ENCODE assay signal across 28 cellular contexts in the genomic region with DNA sequence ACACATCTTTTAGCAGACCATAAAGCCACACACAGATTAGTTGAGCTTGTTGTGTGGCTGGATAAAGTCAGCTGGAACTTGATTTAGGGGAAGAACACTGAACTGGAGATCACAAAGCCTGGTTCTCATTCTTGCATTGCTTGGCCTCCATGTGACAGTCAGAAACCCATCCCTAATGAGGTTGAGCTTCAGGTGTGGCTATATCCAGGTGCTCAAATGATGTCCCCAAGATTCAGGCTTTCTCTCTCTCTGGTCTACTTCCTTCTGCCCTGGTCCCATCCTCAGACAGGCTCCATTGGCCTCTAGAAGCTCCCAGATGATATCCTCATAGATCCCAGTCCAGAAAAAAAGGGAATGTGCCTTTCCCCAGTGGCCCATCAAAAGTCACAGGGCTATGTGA. TPM values are rescaled to one million over a fixed set of nuclear protein-coding genes. Genes with fewer than 3 reads are reported as not detected.
DNase-seq lines count a peak whose midpoint lies in the region; ATAC-seq, FAIRE-seq and TF ChIP-seq lines count a peak whose summit lies in the region.
"Had no signal": no experiment of that assay in that cellular context is flagged by ENCODE, and none has a peak within 500 bp of the region (broad histone marks: within the 10 kb centered on the region; RNA-seq: fewer than 3 reads in every experiment).

No MANE protein-coding gene starts in this region.

- DNase-seq in cardiac septum (ENCODE audit: low spot score) = peak; percentile 9
- DNase-seq in left cardiac atrium = no peak
- DNase-seq in HepG2 (ENCODE audit: low spot score) = no peak
- DNase-seq in right lobe of liver = no peak
- peak; percentile 64 for DNase-seq in esophagus muscularis mucosa (ENCODE audit: extremely low spot score)
- DNase-seq in WTC11 (ENCODE audit: low spot score) = no peak
- no peak for DNase-seq in activated CD4-positive, alpha-beta T cell treated with anti-CD3 and anti-CD28 coated beads, Interleukin-2, amount 50 U/mL, for 1 hour
- DNase-seq: 8988T; ACHN; BE2C; C1 segment of cervical spinal cord; CD4-positive, alpha-beta memory T cell; CD4-positive, CD25-positive, alpha-beta regulatory T cell; CD8-positive, alpha-beta memory T cell; COR-L47; DMS 273 treated with DMSO at 0.1 percent for 48 hours; DMS153; DMS53; DMS79; DND-41; EL; GDM1 had no signal

- ATAC-seq in left cardiac atrium (no peak), HepG2 (no peak), right lobe of liver (no peak), WTC11 (no peak)
- ATAC-seq: GM12878 had no signal

- H3K36me3 Mint-ChIP-seq in WTC11 = no peaks in the 10 kb centered on the region
- H3K36me3 Mint-ChIP-seq: CD14-positive monocyte; CD4-positive, alpha-beta memory T cell; CD4-positive, CD25-positive, alpha-beta regulatory T cell; CD8-positive, alpha-beta memory T cell had no signal

- no TSS peak for BruUV-seq in HepG2 (replicated peaks; lab: Mats Ljungman, UMichigan)

- TF ChIP-seq EP300 in HepG2 (IDR thresholded peaks at IDR 0.05; ENCODE audit: low read depth in 2 of 2, low read length in 2 of 2) = no peak
- no peak for TF ChIP-seq EP300 in HepG2 (CRISPR knock-in tag; IDR thresholded peaks at IDR 0.05; ENCODE audit: borderline replicate concordance)
- TF ChIP-seq EP300 in esophagus muscularis mucosa (IDR thresholded peaks at IDR 0.05) = no peak

- H2AFZ ChIP-seq in HepG2 (ENCODE audit: low read length) = no peak overlapping the region

- TF ChIP-seq RAD21 in HepG2 (CRISPR knock-in tag; IDR thresholded peaks at IDR 0.05) = no peak

- no peaks in the 10 kb centered on the region for H4K20me1 ChIP-seq in HepG2 (ENCODE audit: insufficient read depth, low read length)
- H4K20me1 ChIP-seq: BLaER1 had no signal

- TF ChIP-seq CTCF in HepG2 (CRISPR knock-in tag; IDR thresholded peaks at IDR 0.05) (no peak), right lobe of liver (IDR thresholded peaks at IDR 0.05) (no peak), esophagus muscularis mucosa (IDR thresholded peaks at IDR 0.05) (no peak), WTC11 (IDR thresholded peaks at IDR 0.05) (no peak)

- TF ChIP-seq POLR2A in HepG2 (IDR thresholded peaks at IDR 0.05; ENCODE audit: insufficient read depth in 1 of 2, low read depth in 2 of 2, low read length in 2 of 2) = no peak
- no peak for TF ChIP-seq POLR2A in right lobe of liver (IDR thresholded peaks at IDR 0.05)
- no peak for TF ChIP-seq POLR2A in esophagus muscularis mucosa (IDR thresholded peaks at IDR 0.05; ENCODE audit: low read depth)

- peaks cover 43% of the 10 kb centered on the region for H3K4me1 ChIP-seq in HepG2 (ENCODE audit: insufficient read depth, low read length)
- no peaks in the 10 kb centered on the region for H3K4me1 ChIP-seq in right lobe of liver
- H3K4me1 ChIP-seq in esophagus muscularis mucosa = peaks cover 0 to 7% (median 4%) of the 10 kb centered on the region in 4 donors
- H3K4me1 ChIP-seq: BE2C, BLaER1 had no signal

- no peak overlapping the region for H3K4me2 ChIP-seq in HepG2 (ENCODE audit: low read depth, low read length)
- H3K4me2 ChIP-seq: BLaER1 had no signal

- intact Hi-C loops in cardiac septum (cut with DNase I) = loop anchor here (10.0 kb wide), 1 partner anchor 426 kb away; no protein-coding TSS in a partner anchor
- intact Hi-C loops in left cardiac atrium (cut with DNase I) = loop anchor here in 1 of 2 donors (10.0 kb wide), 2 partner anchors 176 to 266 kb away; no protein-coding TSS in a partner anchor
- intact Hi-C loops in HepG2 (cut with micrococcal nuclease; ENCODE audit: unreplicated experiment) = no loop called here
- intact Hi-C loops in right lobe of liver (cut with DNase I) = no loop called here
- intact Hi-C loops in esophagus muscularis mucosa (cut with DNase I) = no loop called here

- no peak overlapping the region for H3K4me3 Mint-ChIP-seq in WTC11
- H3K4me3 Mint-ChIP-seq: CD14-positive monocyte; CD4-positive, alpha-beta memory T cell; CD4-positive, CD25-positive, alpha-beta regulatory T cell; CD8-positive, alpha-beta memory T cell had no signal

- no peaks in the 10 kb centered on the region; the same call in 1 of the 2 replicates for H3K27me3 Mint-ChIP-seq in WTC11 (ENCODE audit: low read depth)

- in situ Hi-C loops in HepG2 (cut with HindIII; ENCODE audit: extremely low pct_ligation_motif_present, low pct_unique_long_range_greater_than_20kb) = no loop called here

- CTCF ChIA-PET in HepG2 (lab: Yijun Ruan, JAX; ENCODE audit: low intra/inter-chr PET ratio, low total read pairs) = no interaction called here
- CTCF ChIA-PET in WTC11 (lab: Charles Lee) = interaction anchor here (0.8 to 1.2 kb wide), 2 partner anchors 91 to 288 kb away, joined by 3 read pairs; no protein-coding TSS in a partner anchor

- no peaks in the 10 kb centered on the region for H3K36me3 ChIP-seq in HepG2 (replicated peaks in 1 of 2; ENCODE audit: control insufficient read depth in 1 of 2, insufficient read depth in 2 of 2, low read length in 2 of 2)
- H3K36me3 ChIP-seq in right lobe of liver = no peaks in the 10 kb centered on the region
- no peaks in the 10 kb centered on the region for H3K36me3 ChIP-seq in esophagus muscularis mucosa
- H3K36me3 ChIP-seq: BE2C, BLaER1 had no signal

- H3K27me3 ChIP-seq in HepG2 (ENCODE audit: control insufficient read depth in 1 of 2, insufficient read depth in 2 of 2, low read length in 2 of 2) (no peaks in the 10 kb centered on the region), right lobe of liver (no peaks in the 10 kb centered on the region), esophagus muscularis mucosa (no peaks in the 10 kb centered on the region)
- H3K27me3 ChIP-seq: BE2C, BLaER1 had no signal

- H3K9me3 Mint-ChIP-seq in WTC11 = no peaks in the 10 kb centered on the region
- H3K9me3 Mint-ChIP-seq: CD14-positive monocyte; CD4-positive, alpha-beta memory T cell; CD8-positive, alpha-beta memory T cell had no signal

- no peaks in the 10 kb centered on the region for H3K79me2 ChIP-seq in HepG2 (ENCODE audit: insufficient read depth, low read length)

- POLR2A ChIA-PET in HepG2 (lab: Yijun Ruan, JAX) (no interaction called here), WTC11 (lab: Charles Lee) (no interaction called here)

- peak; percentile 59 for FAIRE-seq in HepG2 (lab: Jason Lieb, UNC)
- FAIRE-seq: A204.1, GM12878, GM12892, GM18507 had no signal

- peaks cover 14% of the 10 kb centered on the region for H3K4me1 Mint-ChIP-seq in WTC11
- H3K4me1 Mint-ChIP-seq: CD4-positive, CD25-positive, alpha-beta regulatory T cell; CD8-positive, alpha-beta memory T cell had no signal

- H3K27ac Mint-ChIP-seq in WTC11 = no peak overlapping the region
- H3K27ac Mint-ChIP-seq: CD14-positive monocyte; CD8-positive, alpha-beta memory T cell had no signal

- H3K9me3 ChIP-seq in HepG2 (ENCODE audit: low read length) (no peaks in the 10 kb centered on the region), right lobe of liver (no peaks in the 10 kb centered on the region), esophagus muscularis mucosa (no peaks in the 10 kb centered on the region)
- H3K9me3 ChIP-seq: BE2C, BLaER1 had no signal

- no peak overlapping the region for H3K4me3 ChIP-seq in HepG2 (replicated peaks in 1 of 3; ENCODE audit: insufficient read depth in 1 of 3, low read depth in 2 of 3, low read length in 3 of 3)
- H3K4me3 ChIP-seq in right lobe of liver = no peak overlapping the region
- no peak overlapping the region for H3K4me3 ChIP-seq in esophagus muscularis mucosa
- H3K4me3 ChIP-seq: BLaER1, GM12878 had no signal

- H3K9ac ChIP-seq in HepG2 (ENCODE audit: insufficient read depth, low read depth, low read length) = no peak overlapping the region
- H3K9ac ChIP-seq: BLaER1 had no signal

- H3K27ac ChIP-seq in HepG2 (ENCODE audit: extremely low read length, insufficient read depth, low read length) (no peak overlapping the region), right lobe of liver (no peak overlapping the region), esophagus muscularis mucosa (replicated peaks in 1 of 4) (no peak overlapping the region)
- H3K27ac ChIP-seq: BLaER1 had no signal

TF ChIP-seq in HepG2, 621 proteins besides CTCF, POLR2A, EP300 and RAD21:
- TF ChIP-seq NCOA2 (CRISPR knock-in tag; IDR thresholded peaks at IDR 0.05) = no peak
- TF ChIP-seq HOXD1 (CRISPR knock-in tag; IDR thresholded peaks at IDR 0.05) = no peak
- TF ChIP-seq ZNF329 (CRISPR knock-in tag; IDR thresholded peaks at IDR 0.05; ENCODE audit: low read depth) = peak; percentile 96
- TF ChIP-seq ZKSCAN8 (CRISPR knock-in tag; IDR thresholded peaks at IDR 0.05; ENCODE audit: borderline replicate concordance) = no peak

TF ChIP-seq in WTC11, 78 proteins besides CTCF, POLR2A, EP300 and RAD21 (continues in another document):
- TF ChIP-seq NR1H2 (CRISPR knock-in tag; IDR thresholded peaks at IDR 0.05) (no peak), TCF7 (CRISPR knock-in tag; IDR thresholded peaks at IDR 0.05; ENCODE audit: low read depth) (no peak), ZBTB21 (CRISPR knock-in tag; IDR thresholded peaks at IDR 0.05; ENCODE audit: borderline replicate concordance) (no peak)

RNA-seq across cellular contexts. Expression of a gene that starts 9.6 kb away (rescaled TPM):
- total RNA-seq in cardiac septum (53.4 TPM), left cardiac atrium (10 to 100 TPM; 41.7 to 43.4 TPM), HepG2 (2016; rRNA removed; fragmentation: Illumina TruSeq; extraction: Trizol) (149 and 169 TPM in 2 replicates), right lobe of liver (10 to 100 TPM; 16.9 to 24.1 (median 20.2) TPM), esophagus muscularis mucosa (10 to 100 TPM; 49.5 to 68.1 (median 56.5) TPM), WTC11 (2021) (122 to 132 TPM (median 123 TPM) in 3 replicates)
- total RNA-seq in HepG2 (2016; cell fraction: cytosol; rRNA removed; fragmentation: Illumina TruSeq; extraction: Trizol; ENCODE audit: low read depth) = 102 and 109 TPM in 2 replicates
- 149 and 160 TPM in 2 replicates for total RNA-seq in HepG2 (2016; cell fraction: insoluble cytoplasmic fraction; rRNA removed; fragmentation: Illumina TruSeq; extraction: Trizol)
- total RNA-seq in HepG2 (2016; cell fraction: membrane; rRNA removed; fragmentation: Illumina TruSeq; extraction: Trizol) = 211 and 234 TPM in 2 replicates
- total RNA-seq in HepG2 (2016; cell fraction: nucleus; rRNA removed; fragmentation: Illumina TruSeq; extraction: Trizol) = 80.9 and 96.6 TPM in 2 replicates
- 68.3 and 82.3 TPM in 2 replicates for polyA plus RNA-seq in HepG2 (2011; rRNA removed)
- polyA plus RNA-seq in HepG2 (2011; cell fraction: cytosol; rRNA removed) = 30.2 and 39.5 TPM in 2 replicates
- 39.2 and 41.3 TPM in 2 replicates for polyA plus RNA-seq in HepG2 (2011; cell fraction: nucleus; rRNA removed)
- 76.6 and 93.4 TPM in 2 replicates for polyA plus RNA-seq in HepG2 (2012)
- polyA plus RNA-seq in HepG2 (2016; cell fraction: cytosol; fragmentation: Illumina TruSeq; extraction: Trizol; ENCODE audit: low read depth) = 116 and 129 TPM in 2 replicates
- polyA plus RNA-seq in HepG2 (2016; cell fraction: insoluble cytoplasmic fraction; fragmentation: Illumina TruSeq; extraction: Trizol; ENCODE audit: low read depth) = 172 and 183 TPM in 2 replicates
- polyA plus RNA-seq in HepG2 (2016; cell fraction: membrane; fragmentation: Illumina TruSeq; extraction: Trizol; ENCODE audit: low read depth) = 185 and 200 TPM in 2 replicates
- 132 and 135 TPM in 2 replicates for polyA plus RNA-seq in HepG2 (2016; cell fraction: nucleus; fragmentation: Illumina TruSeq; extraction: Trizol; ENCODE audit: insufficient read depth, low read depth)
- 44.7 and 45.9 TPM in 2 replicates for polyA minus RNA-seq in HepG2 (2011; rRNA and poly(A)+ RNA removed; ENCODE audit: low replicate concordance)
- 31.4 and 39.7 TPM in 2 replicates for polyA minus RNA-seq in HepG2 (2011; cell fraction: cytosol; rRNA and poly(A)+ RNA removed)
- polyA minus RNA-seq in HepG2 (2011; cell fraction: nucleus; rRNA and poly(A)+ RNA removed) = 67.1 and 72.9 TPM in 2 replicates

Comparison
In these comparisons a context has a peak if more than half of its experiments do, and no peak if none do; other contexts are left out.
1. DNase-seq: peak in cardiac septum (single experiment) and esophagus muscularis mucosa (single experiment); none in left cardiac atrium (single experiment), HepG2 (single experiment), right lobe of liver (0 of 3), WTC11 (single experiment) and activated CD4-positive, alpha-beta T cell treated with anti-CD3 and anti-CD28 coated beads, Interleukin-2, amount 50 U/mL, for 1 hour (single experiment).